ENCODE assay signal across 8 cellular contexts in genomic region chr2:85390941-85391669, GRCh38. TPM values are rescaled to one million over a fixed set of nuclear protein-coding genes. Genes with fewer than 3 reads are reported as not detected.
DNase-seq lines count a peak whose midpoint lies in the region; ATAC-seq and TF ChIP-seq lines count a peak whose summit lies in the region.

No MANE protein-coding gene starts in this region.

- DNase-seq in Ammon's horn (ENCODE audit: low spot score): peak; percentile 60
- DNase-seq in HFF-Myc (ENCODE audit: extremely low read depth, low read depth): no peak
- peak; percentile 35 for DNase-seq in amniotic epithelial cell (ENCODE audit: low read depth)
- DNase-seq in left colon: peak in 1 of 2 donors; percentile 85
- peak; percentile 45 to 73 (median 45) for DNase-seq in stimulated activated CD4-positive, alpha-beta T cell treated with anti-CD3 and anti-CD28 coated beads, TNF-alpha, amount 100 ng/mL, for 48 hours (ENCODE audit: low read depth in 3 of 3)
- no peak for DNase-seq in cortex of kidney (lab: John Stamatoyannopoulos, UW)

- H3K36me3 Mint-ChIP-seq in T-helper 1 cell treated with Interleukin-12 subunit alpha and Interleukin-12 subunit beta and Interleukin-4 antibody, amounts not matched to agents 30 μg/mL and 1 μg/mL, for 36 hours (ENCODE audit: low read depth): peaks cover 28% of the 10 kb centered on the region

- no peaks in the 10 kb centered on the region for H3K9me3 Mint-ChIP-seq in T-helper 1 cell treated with Interleukin-12 subunit alpha and Interleukin-12 subunit beta and Interleukin-4 antibody, amounts not matched to agents 30 μg/mL and 1 μg/mL, for 36 hours

- H3K4me1 Mint-ChIP-seq in T-helper 1 cell treated with Interleukin-12 subunit alpha and Interleukin-12 subunit beta and Interleukin-4 antibody, amounts not matched to agents 30 μg/mL and 1 μg/mL, for 36 hours (ENCODE audit: low read depth): peaks cover 20% of the 10 kb centered on the region

- TF ChIP-seq CTCF in HFF-Myc (IDR thresholded peaks at IDR 0.05; ENCODE audit: low read depth, low read length, missing control alignments): peak; percentile 86

- ATAC-seq in left colon (peak; percentile 79), HG02763 (IDR thresholded peaks at IDR 0.05; ENCODE audit: unreplicated experiment) (no peak)

- H3K27ac Mint-ChIP-seq in T-helper 1 cell treated with Interleukin-12 subunit alpha and Interleukin-12 subunit beta and Interleukin-4 antibody, amounts not matched to agents 30 μg/mL and 1 μg/mL, for 36 hours: peak overlapping the region; percentile 29

- intact Hi-C loops in left colon (cut with DNase I, micrococcal nuclease): no loop called here

- H3K4me3 ChIP-seq in HFF-Myc (replicated peaks; ENCODE audit: low read depth, low read length): no peak overlapping the region

- H3K4me3 Mint-ChIP-seq in T-helper 1 cell treated with Interleukin-12 subunit alpha and Interleukin-12 subunit beta and Interleukin-4 antibody, amounts not matched to agents 30 μg/mL and 1 μg/mL, for 36 hours: no peak overlapping the region

- no peaks in the 10 kb centered on the region for H3K27me3 Mint-ChIP-seq in T-helper 1 cell treated with Interleukin-12 subunit alpha and Interleukin-12 subunit beta and Interleukin-4 antibody, amounts not matched to agents 30 μg/mL and 1 μg/mL, for 36 hours (ENCODE audit: low read depth)

RNA-seq across cellular contexts. Expression of gene CAPG, which starts 19.1 kb away (rescaled TPM):
- 10 to 100 TPM; 97.7 to 98.2 TPM for total RNA-seq in left colon

RNA-seq across cellular contexts. Expression of gene SH2D6, which starts 27.4 kb away (rescaled TPM):
- total RNA-seq in left colon: 1 to 10 TPM; 4.7 to 6.3 TPM

RNA-seq across cellular contexts. Expression of gene ELMOD3, which starts 36.5 kb away (rescaled TPM):
- total RNA-seq in left colon: 10 to 100 TPM; 18.3 to 19.6 TPM

RNA-seq across cellular contexts. Expression of gene RETSAT, which starts 36.8 kb away (rescaled TPM):
- total RNA-seq in left colon: 100 to 1,000 TPM; 245 to 291 TPM

Comparison
In these comparisons a context has a peak if more than half of its experiments do, and no peak if none do; other contexts are left out.
1. DNase-seq: peak in Ammon's horn (single experiment), amniotic epithelial cell (single experiment) and stimulated activated CD4-positive, alpha-beta T cell treated with anti-CD3 and anti-CD28 coated beads, TNF-alpha, amount 100 ng/mL, for 48 hours (3 of 3); none in HFF-Myc (single experiment) and cortex of kidney (single experiment).